In the genomic region with DNA sequence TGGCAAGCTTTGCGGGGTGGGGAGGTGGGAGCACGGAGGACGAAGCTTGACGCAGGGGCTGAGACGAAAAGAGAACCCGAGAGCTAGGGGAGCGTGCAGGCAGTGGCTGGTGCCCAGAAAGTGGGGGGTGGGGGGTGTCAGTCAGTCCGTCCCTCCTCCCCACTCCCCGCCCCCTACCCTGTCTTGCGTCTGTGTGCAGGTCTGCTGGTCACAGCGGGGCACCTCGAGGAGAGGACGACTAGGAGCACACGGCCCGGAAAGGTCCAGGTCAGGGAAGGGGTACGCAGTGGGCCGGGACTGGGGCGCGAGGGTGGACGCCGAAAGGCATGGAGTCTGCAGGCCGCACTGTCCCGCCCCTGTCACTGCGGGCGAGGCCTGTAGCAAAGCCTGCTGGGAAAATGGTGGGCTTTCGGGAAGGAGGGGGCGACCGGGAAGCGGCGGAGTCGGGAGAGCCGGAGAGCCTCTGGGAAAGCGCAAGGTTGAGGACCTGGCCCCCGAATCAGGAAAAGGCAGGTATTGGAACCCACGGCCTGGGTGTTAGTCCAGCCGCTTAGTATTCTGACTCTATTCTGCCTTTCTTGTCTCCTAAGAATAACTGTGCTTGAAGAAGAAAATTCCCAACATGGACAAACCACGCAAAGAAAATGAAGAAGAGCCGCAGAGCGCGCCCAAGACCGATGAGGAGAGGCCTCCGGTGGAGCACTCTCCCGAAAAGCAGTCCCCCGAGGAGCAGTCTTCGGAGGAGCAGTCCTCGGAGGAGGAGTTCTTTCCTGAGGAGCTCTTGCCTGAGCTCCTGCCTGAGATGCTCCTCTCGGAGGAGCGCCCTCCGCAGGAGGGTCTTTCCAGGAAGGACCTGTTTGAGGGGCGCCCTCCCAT, we compare ENCODE assay signal across 8 cellular contexts. TPM values are rescaled to one million over a fixed set of nuclear protein-coding genes. Genes with fewer than 3 reads are reported as not detected.
DNase-seq lines count a peak whose midpoint lies in the region; ATAC-seq and TF ChIP-seq lines count a peak whose summit lies in the region.

No MANE protein-coding gene starts in this region.

- no peaks in the 10 kb centered on the region for H3K9me3 Mint-ChIP-seq in activated naive CD4-positive, alpha-beta T cell treated with anti-CD3 and anti-CD28 coated beads, Interleukin-2, amount 10 ng/mL, durations not matched to agents 7 days and 5 days

- peaks cover 1% of the 10 kb centered on the region for H3K36me3 Mint-ChIP-seq in activated naive CD4-positive, alpha-beta T cell treated with anti-CD3 and anti-CD28 coated beads, Interleukin-2, amount 10 ng/mL, durations not matched to agents 7 days and 5 days

- WGBS in gastroesophageal sphincter (ENCODE audit: low coverage in 1 of 2), 2 donors, result 3 to 13% methylated on average over 8 to 21 of the region's 50 CpGs
- WGBS in aorta, 2 donors, result 0 to 17% methylated on average over 49 to 50 of the region's 50 CpGs

- no peaks in the 10 kb centered on the region for H4K20me1 ChIP-seq in neural cell (ENCODE audit: insufficient read depth)

- peak in 3 of 4 experiments; percentile 17 to 63 (median 36) for TF ChIP-seq CTCF in gastroesophageal sphincter (IDR thresholded peaks at IDR 0.05)
- peak; percentile 83 for TF ChIP-seq CTCF in neural cell (IDR thresholded peaks at IDR 0.05; ENCODE audit: poor library complexity, severe bottlenecking)

- no peak for TF ChIP-seq EP300 in gastroesophageal sphincter (IDR thresholded peaks at IDR 0.05)
- no peak for TF ChIP-seq EP300 in neural cell (conservative IDR thresholded peaks at IDR 0.05; ENCODE audit: poor library complexity, severe bottlenecking)

- peaks cover 6% of the 10 kb centered on the region for H3K79me2 ChIP-seq in neural cell (replicated peaks; ENCODE audit: insufficient read depth, low read length)

- DNase-seq in activated T-cell treated with anti-CD3 and anti-CD28 coated beads for 1 hour (ENCODE audit: low read depth) (peak; percentile 0), activated T-cell treated with anti-CD3 and anti-CD28 coated beads for 4 hours (no peak), NCI-H526 treated with DMSO at 0.1 percent for 48 hours (lab: John Stamatoyannopoulos, UW) (peak; percentile 34), aorta (peak; percentile 76 to 86)
- DNase-seq in activated naive CD4-positive, alpha-beta T cell treated with anti-CD3 and anti-CD28 coated beads, Interleukin-2, amount 10 ng/mL, durations not matched to agents 7 days and 5 days, result peak; percentile 44

- H3K9ac ChIP-seq in neural cell (ENCODE audit: low read length), result peak overlapping the region; percentile 92

- no peaks in the 10 kb centered on the region for H3K9me2 ChIP-seq in neural cell (ENCODE audit: insufficient read depth, low read length)

- CTCF ChIA-PET in activated naive CD4-positive, alpha-beta T cell treated with anti-CD3 and anti-CD28 coated beads, Interleukin-2, amount 10 ng/mL, durations not matched to agents 7 days and 5 days (lab: Charles Lee), result interaction anchor here (0.6 kb wide), 1 partner anchor 102 kb away, joined by 3 read pairs; no protein-coding TSS in a partner anchor

- H3K36me3 ChIP-seq in gastroesophageal sphincter (no peaks in the 10 kb centered on the region), neural cell (ENCODE audit: insufficient read depth, low read length) (no peaks in the 10 kb centered on the region), aorta (ENCODE audit: control insufficient read depth in 1 of 2, insufficient read depth in 2 of 2, low read length in 1 of 2) (no peaks in the 10 kb centered on the region)

- peak overlapping the region; percentile 77 for H3K4me3 Mint-ChIP-seq in activated naive CD4-positive, alpha-beta T cell treated with anti-CD3 and anti-CD28 coated beads, Interleukin-2, amount 10 ng/mL, durations not matched to agents 7 days and 5 days

- peak; percentile 56 for ATAC-seq in HG03432 (IDR thresholded peaks at IDR 0.05; ENCODE audit: unreplicated experiment)
- peak; percentile 79 for ATAC-seq in gastroesophageal sphincter
- peak; percentile 93 for ATAC-seq in aorta (ENCODE audit: low FRiP score)

- peak; percentile 49 for TF ChIP-seq RAD21 in neural cell (conservative IDR thresholded peaks at IDR 0.05)

- H3K4me3 ChIP-seq in gastroesophageal sphincter, result peak overlapping the region; percentile 68 to 70
- peak overlapping the region; percentile 76 for H3K4me3 ChIP-seq in neural cell (ENCODE audit: low read length)
- peak overlapping the region; percentile 44 to 92 for H3K4me3 ChIP-seq in aorta (ENCODE audit: low read length in 2 of 2)

- no peaks in the 10 kb centered on the region for H3K27me3 ChIP-seq in gastroesophageal sphincter
- H3K27me3 ChIP-seq in neural cell (ENCODE audit: insufficient read depth, low read depth, low read length), result no peaks in the 10 kb centered on the region
- H3K27me3 ChIP-seq in aorta (ENCODE audit: control insufficient read depth in 1 of 2, insufficient read depth in 2 of 2, low read length in 1 of 2), result no peaks in the 10 kb centered on the region

- no peaks in the 10 kb centered on the region for H3F3A ChIP-seq in neural cell (ENCODE audit: insufficient read depth, low read length, poor library complexity, severe bottlenecking)

- H3K27ac Mint-ChIP-seq in activated naive CD4-positive, alpha-beta T cell treated with anti-CD3 and anti-CD28 coated beads, Interleukin-2, amount 10 ng/mL, durations not matched to agents 7 days and 5 days, result peak overlapping the region; percentile 65

- peak overlapping the region; percentile 59 for H3K4me2 ChIP-seq in neural cell (ENCODE audit: low read length)

- peaks cover 14% of the 10 kb centered on the region for H3K4me1 Mint-ChIP-seq in activated naive CD4-positive, alpha-beta T cell treated with anti-CD3 and anti-CD28 coated beads, Interleukin-2, amount 10 ng/mL, durations not matched to agents 7 days and 5 days

- intact Hi-C loops in aorta (cut with DNase I), result loop anchor here (2.0 to 10.0 kb wide), 3 partner anchors 43 to 95 kb away; no protein-coding TSS in a partner anchor

- peak; percentile 23 to 34 for TF ChIP-seq POLR2A in gastroesophageal sphincter (IDR thresholded peaks at IDR 0.05)

- H3K9me3 ChIP-seq in gastroesophageal sphincter (no peaks in the 10 kb centered on the region), neural cell (ENCODE audit: low read length) (no peaks in the 10 kb centered on the region), aorta (ENCODE audit: control insufficient read depth, low read length) (no peaks in the 10 kb centered on the region)

- no peaks in the 10 kb centered on the region for H3K27me3 Mint-ChIP-seq in activated naive CD4-positive, alpha-beta T cell treated with anti-CD3 and anti-CD28 coated beads, Interleukin-2, amount 10 ng/mL, durations not matched to agents 7 days and 5 days

- peak overlapping the region; percentile 56 for H2AFZ ChIP-seq in neural cell (ENCODE audit: low read depth, low read length)

- H3K4me1 ChIP-seq in gastroesophageal sphincter, result peaks cover 0 to 46% (median 0%) of the 10 kb centered on the region in 3 donors
- H3K4me1 ChIP-seq in aorta (ENCODE audit: control insufficient read depth in 1 of 2, insufficient read depth in 2 of 2, low read length in 2 of 2), result no peaks in the 10 kb centered on the region

- peak overlapping the region; percentile 85 to 91 (median 89) for H3K27ac ChIP-seq in gastroesophageal sphincter
- peak overlapping the region; percentile 96 for H3K27ac ChIP-seq in neural cell (ENCODE audit: low read length)
- H3K27ac ChIP-seq in aorta (ENCODE audit: low read depth in 1 of 2, low read length in 2 of 2), result peak overlapping the region; percentile 47 to 88

TF ChIP-seq in neural cell, 6 proteins besides CTCF, POLR2A, EP300 and RAD21 (continues in another document):
- TF ChIP-seq, protein P1, sequence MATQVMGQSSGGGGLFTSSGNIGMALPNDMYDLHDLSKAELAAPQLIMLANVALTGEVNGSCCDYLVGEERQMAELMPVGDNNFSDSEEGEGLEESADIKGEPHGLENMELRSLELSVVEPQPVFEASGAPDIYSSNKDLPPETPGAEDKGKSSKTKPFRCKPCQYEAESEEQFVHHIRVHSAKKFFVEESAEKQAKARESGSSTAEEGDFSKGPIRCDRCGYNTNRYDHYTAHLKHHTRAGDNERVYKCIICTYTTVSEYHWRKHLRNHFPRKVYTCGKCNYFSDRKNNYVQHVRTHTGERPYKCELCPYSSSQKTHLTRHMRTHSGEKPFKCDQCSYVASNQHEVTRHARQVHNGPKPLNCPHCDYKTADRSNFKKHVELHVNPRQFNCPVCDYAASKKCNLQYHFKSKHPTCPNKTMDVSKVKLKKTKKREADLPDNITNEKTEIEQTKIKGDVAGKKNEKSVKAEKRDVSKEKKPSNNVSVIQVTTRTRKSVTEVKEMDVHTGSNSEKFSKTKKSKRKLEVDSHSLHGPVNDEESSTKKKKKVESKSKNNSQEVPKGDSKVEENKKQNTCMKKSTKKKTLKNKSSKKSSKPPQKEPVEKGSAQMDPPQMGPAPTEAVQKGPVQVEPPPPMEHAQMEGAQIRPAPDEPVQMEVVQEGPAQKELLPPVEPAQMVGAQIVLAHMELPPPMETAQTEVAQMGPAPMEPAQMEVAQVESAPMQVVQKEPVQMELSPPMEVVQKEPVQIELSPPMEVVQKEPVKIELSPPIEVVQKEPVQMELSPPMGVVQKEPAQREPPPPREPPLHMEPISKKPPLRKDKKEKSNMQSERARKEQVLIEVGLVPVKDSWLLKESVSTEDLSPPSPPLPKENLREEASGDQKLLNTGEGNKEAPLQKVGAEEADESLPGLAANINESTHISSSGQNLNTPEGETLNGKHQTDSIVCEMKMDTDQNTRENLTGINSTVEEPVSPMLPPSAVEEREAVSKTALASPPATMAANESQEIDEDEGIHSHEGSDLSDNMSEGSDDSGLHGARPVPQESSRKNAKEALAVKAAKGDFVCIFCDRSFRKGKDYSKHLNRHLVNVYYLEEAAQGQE (IDR thresholded peaks at IDR 0.05; ENCODE audit: borderline replicate concordance), result peak; percentile 80
- TF ChIP-seq EZH2 (IDR thresholded peaks at IDR 0.05; ENCODE audit: borderline replicate concordance, insufficient read depth, low read length, poor library complexity, severe bottlenecking), result no peak
- TF ChIP-seq TAF1 (IDR thresholded peaks at IDR 0.05; ENCODE audit: low read depth), result no peak

RNA-seq across cellular contexts. Expression of a gene that starts 0.8 kb away (rescaled TPM):
- 100 to 1,000 TPM; 177 to 424 (median 237) TPM for total RNA-seq in gastroesophageal sphincter
- polyA plus RNA-seq in neural cell, result 89.4 and 101 TPM in 2 replicates
- polyA minus RNA-seq in neural cell, result 33.8 and 35.1 TPM in 2 replicates
- 10 to 100 TPM; 37.0 to 73.9 TPM for total RNA-seq in aorta
- polyA plus RNA-seq in aorta, result 100 to 1,000 TPM; 219 to 258 TPM

RNA-seq across cellular contexts. Expression of a gene that starts 21.8 kb away (rescaled TPM):
- total RNA-seq in gastroesophageal sphincter (100 to 1,000 TPM in 3 of 4 donors, 10 to 100 TPM in 1; 99.6 to 257 (median 175) TPM), aorta (10 to 100 TPM; 34.6 to 77.3 TPM)
- polyA plus RNA-seq in neural cell (38.2 and 42.5 TPM in 2 replicates), aorta (100 to 1,000 TPM; 249 to 392 TPM)
- 11.0 and 15.4 TPM in 2 replicates for polyA minus RNA-seq in neural cell

RNA-seq across cellular contexts. Expression of a gene that starts 44.2 kb away (rescaled TPM):
- total RNA-seq in gastroesophageal sphincter (100 to 1,000 TPM; 424 to 874 (median 497) TPM), aorta (100 to 1,000 TPM in 1 of 2 donors, 10 to 100 TPM in 1; 97.2 to 187 TPM)
- polyA plus RNA-seq in neural cell (121 and 130 TPM in 2 replicates), aorta (1,000 to 10,000 TPM; 1,036 to 1,452 TPM)
- 59.4 and 74.6 TPM in 2 replicates for polyA minus RNA-seq in neural cell

RNA-seq across cellular contexts. Expression of a gene that starts 57.0 kb away (rescaled TPM):
- total RNA-seq in gastroesophageal sphincter (100 to 1,000 TPM; 338 to 631 (median 467) TPM), aorta (100 to 1,000 TPM; 214 to 399 TPM)
- polyA plus RNA-seq in neural cell (1,340 and 1,433 TPM in 2 replicates), aorta (100 to 1,000 TPM; 651 to 791 TPM)
- polyA minus RNA-seq in neural cell, result 568 and 684 TPM in 2 replicates
